In the genomic region with DNA sequence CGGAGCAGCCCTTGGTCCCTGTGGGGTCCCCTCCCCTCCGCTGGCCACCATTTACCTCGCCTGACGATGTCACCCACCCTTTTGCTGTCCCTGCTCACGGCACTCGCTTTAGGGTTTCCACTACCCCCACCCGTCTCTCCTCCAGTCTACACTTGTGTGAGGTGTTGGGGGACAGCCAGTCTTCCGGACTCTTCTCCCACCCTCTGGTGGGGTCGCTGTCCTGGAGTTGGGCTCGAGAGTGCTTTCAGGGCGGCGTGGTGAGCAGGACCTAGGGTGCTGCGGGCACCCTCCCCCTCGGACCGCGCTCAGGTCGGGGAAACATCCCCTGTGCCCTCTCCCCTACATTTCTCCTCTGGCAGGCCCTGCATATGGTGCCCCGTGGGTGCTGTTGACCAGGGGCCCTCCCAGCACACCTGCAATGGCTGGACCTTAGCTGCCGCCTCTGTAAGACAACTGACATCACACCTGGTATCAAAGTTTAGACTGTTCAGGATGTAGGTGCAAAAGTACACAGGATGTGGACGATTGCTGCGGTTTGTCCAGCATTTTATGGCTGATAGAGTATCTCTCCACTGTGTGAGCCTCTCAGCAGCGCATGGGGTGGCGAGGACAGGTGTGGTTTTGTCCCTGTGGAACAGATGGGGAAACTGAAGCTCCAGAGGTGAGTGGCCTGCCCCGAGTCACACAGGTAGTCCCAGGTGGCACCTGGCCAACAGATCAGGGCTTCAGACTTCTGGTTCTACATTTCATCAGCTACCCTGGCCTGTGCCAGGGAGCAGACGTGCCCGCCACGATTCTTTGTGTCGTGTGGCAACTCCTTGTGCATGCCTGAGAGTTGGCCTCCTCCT, we compare ENCODE assay signal across 1 cellular context.
TF ChIP-seq lines count a peak whose summit lies in the region.

No MANE protein-coding gene starts in this region.

TF ChIP-seq in HEK293, 187 proteins besides CTCF, POLR2A, EP300 and RAD21 (continued from another document):
- TF ChIP-seq ZBTB8A (tag by site-specific recombination; IDR thresholded peaks at IDR 0.05), result 0 out of 2 replicates have a peak, but pooled peaks have one; percentile 0
- TF ChIP-seq GLIS2 (tag by site-specific recombination; IDR thresholded peaks at IDR 0.05), result peak; percentile 84
- no peak for TF ChIP-seq KLF8 (tag by site-specific recombination; IDR thresholded peaks at IDR 0.05)
